In the genomic region with DNA sequence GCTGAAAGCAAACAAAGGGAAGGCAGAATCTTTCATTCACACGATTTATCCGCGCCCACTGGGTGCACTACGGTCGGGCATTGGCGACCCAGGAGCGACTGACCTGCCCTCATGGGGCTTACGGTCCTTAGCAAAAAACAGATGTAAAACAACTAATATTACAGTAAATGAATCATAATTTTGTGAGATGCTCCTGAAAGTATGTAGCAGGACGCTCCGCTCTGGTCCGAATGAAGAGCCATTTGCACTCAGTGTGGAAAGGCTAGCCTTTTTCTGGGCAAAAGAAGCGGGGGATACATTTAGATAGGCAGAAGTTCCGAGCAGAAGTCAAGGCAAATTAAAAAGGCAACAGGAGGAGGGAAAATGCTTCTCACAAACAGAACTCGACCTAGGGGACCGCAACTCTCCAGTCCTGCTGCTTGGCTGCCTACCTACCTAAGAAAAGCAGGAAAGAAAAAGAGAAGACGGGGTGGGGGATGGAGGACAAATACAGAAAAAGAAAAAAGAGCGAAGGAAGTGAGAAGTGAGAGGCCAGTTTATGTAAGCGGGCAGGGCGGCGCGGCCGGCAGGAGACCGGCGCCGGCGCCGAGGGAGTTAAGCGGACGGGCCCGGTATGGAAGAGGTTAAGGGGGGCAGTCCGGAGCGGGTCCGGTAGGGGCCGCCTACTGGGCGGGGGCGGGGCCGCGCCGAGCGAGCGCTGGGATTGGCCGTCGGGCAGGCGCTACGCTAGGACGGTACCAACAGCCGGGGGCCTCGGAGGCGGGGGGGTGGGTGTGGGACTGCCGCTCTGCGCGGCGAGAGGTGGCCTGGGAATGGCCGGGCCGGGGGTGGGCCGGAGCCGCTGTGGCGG, we compare ENCODE assay signal across 8 cellular contexts. TPM values are rescaled to one million over a fixed set of nuclear protein-coding genes. Genes with fewer than 3 reads are reported as not detected.
DNase-seq lines count a peak whose midpoint lies in the region; FAIRE-seq and TF ChIP-seq lines count a peak whose summit lies in the region.

A gene with protein sequence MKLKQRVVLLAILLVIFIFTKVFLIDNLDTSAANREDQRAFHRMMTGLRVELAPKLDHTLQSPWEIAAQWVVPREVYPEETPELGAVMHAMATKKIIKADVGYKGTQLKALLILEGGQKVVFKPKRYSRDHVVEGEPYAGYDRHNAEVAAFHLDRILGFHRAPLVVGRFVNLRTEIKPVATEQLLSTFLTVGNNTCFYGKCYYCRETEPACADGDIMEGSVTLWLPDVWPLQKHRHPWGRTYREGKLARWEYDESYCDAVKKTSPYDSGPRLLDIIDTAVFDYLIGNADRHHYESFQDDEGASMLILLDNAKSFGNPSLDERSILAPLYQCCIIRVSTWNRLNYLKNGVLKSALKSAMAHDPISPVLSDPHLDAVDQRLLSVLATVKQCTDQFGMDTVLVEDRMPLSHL (plus strand): TSS at position 770 of the 850 bp plus-strand sequence. CDS start 17,954 bp downstream, outside the sequence.

- H3K36me3 Mint-ChIP-seq in activated naive CD4-positive, alpha-beta T cell treated with anti-CD3 and anti-CD28 coated beads, Interleukin-2, amount 10 ng/mL, durations not matched to agents 7 days and 5 days, result no peaks in the 10 kb centered on the region

- no peak within 1 kb of the TSS for H3K14ac ChIP-seq in neuronal stem cell (ENCODE audit: low read length)

- 28% methylated on average over 45 of the region's 58 CpGs for WGBS in SK-N-SH (ENCODE audit: low lambda C conversion rate)
- no CpG with 5 or more reads among the region's 58 CpGs for WGBS in neuronal stem cell (ENCODE audit: extremely low coverage in 2 of 2, insufficient read length in 2 of 2, insufficient replicate concordance in 1 of 2), 2 donors

- no peak within 1 kb of the TSS for H4K8ac ChIP-seq in neuronal stem cell (ENCODE audit: low read depth, low read length)

- H3K79me1 ChIP-seq in neuronal stem cell (ENCODE audit: low read depth, low read length), result peaks cover 2% of the 10 kb centered on the region

- no peaks in the 10 kb centered on the region for H3K27me3 ChIP-seq in SK-N-SH (ENCODE audit: insufficient read depth)
- peaks cover 0 to 7% (median 0%) of the 10 kb centered on the region in 3 experiments for H3K27me3 ChIP-seq in neuronal stem cell (ENCODE audit: control insufficient read depth in 3 of 3, insufficient read depth in 3 of 3, low read depth in 1 of 3, low read length in 3 of 3)

- H2AFZ ChIP-seq in SK-N-SH (ENCODE audit: low read depth), result peak within 1 kb of the TSS; percentile 97
- peak within 1 kb of the TSS; percentile 96 for H2AFZ ChIP-seq in neuronal stem cell (ENCODE audit: low read length)

- H3K27ac ChIP-seq in SK-N-SH (ENCODE audit: low read depth in 2 of 2, low read length in 1 of 2) (peak within 1 kb of the TSS; percentile 89 to 96), neuronal stem cell (replicated peaks; ENCODE audit: low read length) (peak within 1 kb of the TSS; percentile 77)

- H2AK5ac ChIP-seq in neuronal stem cell (ENCODE audit: low read depth, low read length), result no peak within 1 kb of the TSS

- no peak for TF ChIP-seq CTCF in HFF-Myc (IDR thresholded peaks at IDR 0.05; ENCODE audit: low read depth, low read length, missing control alignments)
- no peak for TF ChIP-seq CTCF in SK-N-SH (IDR thresholded peaks at IDR 0.05)

- H3K9me3 ChIP-seq in SK-N-SH (no peaks in the 10 kb centered on the region), neuronal stem cell (replicated peaks in 1 of 2; ENCODE audit: control insufficient read depth in 2 of 2, insufficient read depth in 1 of 2, low read depth in 1 of 2, low read length in 2 of 2) (no peaks in the 10 kb centered on the region)

- peak; percentile 92 for DNase-seq in GDM1 (lab: John Stamatoyannopoulos, UW)
- peak; percentile 47 for DNase-seq in HFF-Myc (ENCODE audit: extremely low read depth, low read depth)
- peak; percentile 81 for DNase-seq in MV-4-11 (lab: John Stamatoyannopoulos, UW)
- DNase-seq in SK-N-SH, result peak; percentile 99
- DNase-seq in activated naive CD4-positive, alpha-beta T cell treated with anti-CD3 and anti-CD28 coated beads, Interleukin-2, amount 10 ng/mL, durations not matched to agents 7 days and 5 days, result peak; percentile 93
- peak; percentile 95 to 98 for DNase-seq in frontal cortex (ENCODE audit: low spot score in 2 of 2)
- peak; percentile 89 for DNase-seq in neuronal stem cell (ENCODE audit: low spot score)
- peak; percentile 83 for DNase-seq in stromal cell of bone marrow (ENCODE audit: low read depth)

- H3K18ac ChIP-seq in neuronal stem cell (ENCODE audit: low read length), result peak within 1 kb of the TSS; percentile 95

- peak within 1 kb of the TSS; percentile 84 for H3K27ac Mint-ChIP-seq in activated naive CD4-positive, alpha-beta T cell treated with anti-CD3 and anti-CD28 coated beads, Interleukin-2, amount 10 ng/mL, durations not matched to agents 7 days and 5 days

- H4K20me1 ChIP-seq in SK-N-SH (ENCODE audit: insufficient read depth), result no peaks in the 10 kb centered on the region; the same call in 1 of the 2 replicates

- H4K91ac ChIP-seq in neuronal stem cell (ENCODE audit: low read depth, low read length, poor library complexity), result no peak within 1 kb of the TSS

- peak within 1 kb of the TSS; percentile 65 for H2BK12ac ChIP-seq in neuronal stem cell (ENCODE audit: low read length)

- CTCF ChIA-PET in SK-N-SH (lab: Yijun Ruan, JAX), result interaction anchor here (1.0 kb wide), 1 partner anchor 483 kb away, joined by 3 read pairs; no protein-coding TSS in a partner anchor
- CTCF ChIA-PET in activated naive CD4-positive, alpha-beta T cell treated with anti-CD3 and anti-CD28 coated beads, Interleukin-2, amount 10 ng/mL, durations not matched to agents 7 days and 5 days (lab: Charles Lee), result interaction anchor here (0.8 to 1.4 kb wide), 2 partner anchors 13 to 345 kb away, joined by 4 read pairs; no protein-coding TSS in a partner anchor

- H3K4me3 ChIP-seq in HFF-Myc (replicated peaks; ENCODE audit: low read depth, low read length) (peak within 1 kb of the TSS; percentile 83), SK-N-SH (ENCODE audit: low read depth in 2 of 2, low read length in 1 of 2) (peak within 1 kb of the TSS; percentile 65 to 96), neuronal stem cell (ENCODE audit: low read length in 2 of 2) (peak within 1 kb of the TSS; percentile 64 to 89)

- H2BK15ac ChIP-seq in neuronal stem cell (ENCODE audit: low read length), result no peak within 1 kb of the TSS

- peak within 1 kb of the TSS; percentile 83 for H3K4me3 Mint-ChIP-seq in activated naive CD4-positive, alpha-beta T cell treated with anti-CD3 and anti-CD28 coated beads, Interleukin-2, amount 10 ng/mL, durations not matched to agents 7 days and 5 days

- H3K4ac ChIP-seq in neuronal stem cell (ENCODE audit: low read length), result no peak within 1 kb of the TSS

- H3K36me3 ChIP-seq in SK-N-SH (replicated peaks in 1 of 2; ENCODE audit: control insufficient read depth in 1 of 2, insufficient read depth in 2 of 2, low read length in 1 of 2) (no peaks in the 10 kb centered on the region), neuronal stem cell (replicated peaks in 1 of 2; ENCODE audit: control insufficient read depth in 2 of 2, insufficient read depth in 2 of 2, low read length in 2 of 2) (no peaks in the 10 kb centered on the region)

- TF ChIP-seq EP300 in SK-N-SH (IDR thresholded peaks at IDR 0.05; ENCODE audit: borderline replicate concordance in 1 of 2, low read depth in 1 of 2, low read length in 1 of 2), result no peak

- peaks cover 48% of the 10 kb centered on the region for H3K4me1 Mint-ChIP-seq in activated naive CD4-positive, alpha-beta T cell treated with anti-CD3 and anti-CD28 coated beads, Interleukin-2, amount 10 ng/mL, durations not matched to agents 7 days and 5 days

- no peak for FAIRE-seq in frontal cortex (lab: Jason Lieb, UNC)

- peak within 1 kb of the TSS; percentile 96 for H3K4me2 ChIP-seq in SK-N-SH
- H3K4me2 ChIP-seq in neuronal stem cell (ENCODE audit: insufficient read depth, low read length, poor library complexity, severe bottlenecking), result peak within 1 kb of the TSS; percentile 87

- POLR2A ChIA-PET in SK-N-SH (lab: Yijun Ruan, JAX), result no interaction called here

- H3K27me3 Mint-ChIP-seq in activated naive CD4-positive, alpha-beta T cell treated with anti-CD3 and anti-CD28 coated beads, Interleukin-2, amount 10 ng/mL, durations not matched to agents 7 days and 5 days, result peaks cover 11% of the 10 kb centered on the region

- no peaks in the 10 kb centered on the region for H3K9me3 Mint-ChIP-seq in activated naive CD4-positive, alpha-beta T cell treated with anti-CD3 and anti-CD28 coated beads, Interleukin-2, amount 10 ng/mL, durations not matched to agents 7 days and 5 days

- peak within 1 kb of the TSS; percentile 50 for H3K23ac ChIP-seq in neuronal stem cell (ENCODE audit: low read depth, low read length, poor library complexity)

- peaks cover 10 to 23% of the 10 kb centered on the region in 2 experiments; a peak in 3 of 4 replicates for H3K4me1 ChIP-seq in SK-N-SH (ENCODE audit: control insufficient read depth in 1 of 2, insufficient read depth in 2 of 2, low read depth in 1 of 2, low read length in 1 of 2)
- H3K4me1 ChIP-seq in neuronal stem cell (ENCODE audit: control insufficient read depth in 2 of 2, insufficient read depth in 1 of 2, low read depth in 1 of 2, low read length in 2 of 2), result peaks cover 4 to 14% of the 10 kb centered on the region in 2 donors

- no peak within 1 kb of the TSS for H2BK120ac ChIP-seq in neuronal stem cell (ENCODE audit: low read depth, low read length)

- H3K9me2 ChIP-seq in SK-N-SH, result no peaks in the 10 kb centered on the region

- peaks cover 4% of the 10 kb centered on the region for H3F3A ChIP-seq in SK-N-SH (replicated peaks; ENCODE audit: insufficient read depth)

- H3K9ac ChIP-seq in SK-N-SH (peak within 1 kb of the TSS; percentile 96), neuronal stem cell (ENCODE audit: low read depth, low read length, poor library complexity) (peak within 1 kb of the TSS; percentile 90)

- TF ChIP-seq RAD21 in SK-N-SH (IDR thresholded peaks at IDR 0.05; ENCODE audit: low read length), result no peak

- peaks cover 41% of the 10 kb centered on the region for H3K79me2 ChIP-seq in SK-N-SH (ENCODE audit: insufficient read depth)

- H2BK5ac ChIP-seq in neuronal stem cell (ENCODE audit: low read length), result peak within 1 kb of the TSS; percentile 16

TF ChIP-seq in SK-N-SH, 30 proteins besides CTCF, POLR2A, EP300 and RAD21 (continues in another document):
- TF ChIP-seq, protein P1, sequence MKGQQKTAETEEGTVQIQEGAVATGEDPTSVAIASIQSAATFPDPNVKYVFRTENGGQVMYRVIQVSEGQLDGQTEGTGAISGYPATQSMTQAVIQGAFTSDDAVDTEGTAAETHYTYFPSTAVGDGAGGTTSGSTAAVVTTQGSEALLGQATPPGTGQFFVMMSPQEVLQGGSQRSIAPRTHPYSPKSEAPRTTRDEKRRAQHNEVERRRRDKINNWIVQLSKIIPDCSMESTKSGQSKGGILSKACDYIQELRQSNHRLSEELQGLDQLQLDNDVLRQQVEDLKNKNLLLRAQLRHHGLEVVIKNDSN (IDR thresholded peaks at IDR 0.05; ENCODE audit: borderline replicate concordance, low read depth), result no peak

RNA-seq across cellular contexts. Expression of the gene that starts here (rescaled TPM):
- polyA plus RNA-seq in SK-N-SH (2012; rRNA removed), result 14.9 and 17.5 TPM in 2 replicates
- 19.2 and 20.8 TPM in 2 replicates for polyA plus RNA-seq in SK-N-SH (2012; cell fraction: cytosol; rRNA removed)
- 6.8 and 10.6 TPM in 2 replicates for polyA plus RNA-seq in SK-N-SH (2012; cell fraction: nucleus; rRNA removed)
- total RNA-seq in frontal cortex, result 48.9 TPM
- polyA plus RNA-seq in neuronal stem cell (2013, experiment 1 of 2), result 19.0 TPM
- 19.5 TPM for polyA plus RNA-seq in neuronal stem cell (2013, experiment 2 of 2)

Comparison
In these comparisons a context has a peak if more than half of its experiments do, and no peak if none do; other contexts are left out.
1. Peak in every context shown above with its lines: DNase-seq, H3K4me3 ChIP-seq and H3K27ac ChIP-seq.
2. DNase-seq: peak in every context shown above with its lines; median percentile 99 in SK-N-SH; 96 in frontal cortex; 93 in activated naive CD4-positive, alpha-beta T cell treated with anti-CD3 and anti-CD28 coated beads, Interleukin-2, amount 10 ng/mL, durations not matched to agents 7 days and 5 days; 92 in GDM1; 89 in neuronal stem cell; 83 in stromal cell of bone marrow; 81 in MV-4-11; 47 in HFF-Myc.